In genomic region chr17:1683489-1683888, GRCh38 we compare ENCODE assay signal across 1 cellular context.
TF ChIP-seq lines count a peak whose summit lies in the region.

No MANE protein-coding gene starts in this region.

TF ChIP-seq in GM23338, 12 proteins besides CTCF, POLR2A, EP300 and RAD21 (continued from another document):
- TF ChIP-seq REST (IDR thresholded peaks at IDR 0.05; ENCODE audit: unreplicated experiment) (no peak), ZNF331 (CRISPR knock-in tag; IDR thresholded peaks at IDR 0.05; ENCODE audit: low read depth) (no peak), POLR2AphosphoS5 (IDR thresholded peaks at IDR 0.05; ENCODE audit: low read depth) (no peak), EZH2phosphoT487 (IDR thresholded peaks at IDR 0.05; ENCODE audit: unreplicated experiment) (no peak), ETS1 (IDR thresholded peaks at IDR 0.05) (no peak), ZNF114 (CRISPR knock-in tag; IDR thresholded peaks at IDR 0.05) (no peak), EZH2 (IDR thresholded peaks at IDR 0.05; ENCODE audit: low read depth, unreplicated experiment) (no peak), NANOG (IDR thresholded peaks at IDR 0.05; ENCODE audit: borderline replicate concordance) (no peak), ZNF462 (CRISPR knock-in tag; IDR thresholded peaks at IDR 0.05) (no peak), STAT1 (IDR thresholded peaks at IDR 0.05; ENCODE audit: unreplicated experiment) (no peak)
